Comparison of ENCODE assay signal across 1 cellular context in genomic region chr7:80883188-80884025, GRCh38.
TF ChIP-seq lines count a peak whose summit lies in the region.

No MANE protein-coding gene starts in this region.

TF ChIP-seq in HEK293, 187 proteins besides CTCF, POLR2A, EP300 and RAD21 (continued from another document):
- TF ChIP-seq PRDM10 (tag by site-specific recombination; IDR thresholded peaks at IDR 0.05): peak; percentile 39; the same call in 1 of the 2 replicates
- no peak for TF ChIP-seq ZBTB1 (tag by site-specific recombination; IDR thresholded peaks at IDR 0.05)
- TF ChIP-seq ZNF768 (tag by site-specific recombination; IDR thresholded peaks at IDR 0.05): no peak
- TF ChIP-seq ZNF560 (tag by site-specific recombination; IDR thresholded peaks at IDR 0.05; ENCODE audit: borderline replicate concordance): no peak
- TF ChIP-seq SCRT2 (tag by site-specific recombination; IDR thresholded peaks at IDR 0.05): peak; percentile 74
- no peak for TF ChIP-seq ZNF112 (tag by site-specific recombination; IDR thresholded peaks at IDR 0.05)
- TF ChIP-seq OVOL3 (tag by site-specific recombination; IDR thresholded peaks at IDR 0.05): no peak; the same call in 1 of the 2 replicates
- no peak for TF ChIP-seq ZNF792 (tag by site-specific recombination; IDR thresholded peaks at IDR 0.05)
- peak; percentile 74; the same call in 1 of the 2 replicates for TF ChIP-seq ZNF10 (tag by site-specific recombination; IDR thresholded peaks at IDR 0.05)
- TF ChIP-seq ZBTB6 (tag by site-specific recombination; IDR thresholded peaks at IDR 0.05): no peak
- TF ChIP-seq ZIC2 (tag by site-specific recombination; IDR thresholded peaks at IDR 0.05): no peak
- TF ChIP-seq BCL11A (tag by site-specific recombination; IDR thresholded peaks at IDR 0.05; ENCODE audit: low read depth): peak; percentile 88
- TF ChIP-seq ZNF558 (tag by site-specific recombination; IDR thresholded peaks at IDR 0.05): peak; percentile 68; the same call in 1 of the 2 replicates
- peak; percentile 58 for TF ChIP-seq ATF2 (tag by site-specific recombination; IDR thresholded peaks at IDR 0.05; ENCODE audit: low read depth)
- TF ChIP-seq ZNF777 (tag by site-specific recombination; IDR thresholded peaks at IDR 0.05; ENCODE audit: borderline replicate concordance): no peak
- no peak for TF ChIP-seq ZNF48 (tag by site-specific recombination; IDR thresholded peaks at IDR 0.05)
- no peak for TF ChIP-seq ZNF114 (tag by site-specific recombination; IDR thresholded peaks at IDR 0.05)
- no peak for TF ChIP-seq KLF1 (tag by site-specific recombination; IDR thresholded peaks at IDR 0.05)
- no peak for TF ChIP-seq ZNF513 (tag by site-specific recombination; IDR thresholded peaks at IDR 0.05)
- no peak for TF ChIP-seq ZNF37A (tag by site-specific recombination; IDR thresholded peaks at IDR 0.05)
- TF ChIP-seq ZNF658 (tag by site-specific recombination; IDR thresholded peaks at IDR 0.05): no peak
- TF ChIP-seq ZNF302 (tag by site-specific recombination; IDR thresholded peaks at IDR 0.05; ENCODE audit: low read depth): no peak
- TF ChIP-seq ZNF274 (IDR thresholded peaks at IDR 0.05; ENCODE audit: low read length): no peak
- TF ChIP-seq ZNF274 (tag by site-specific recombination; IDR thresholded peaks at IDR 0.05; ENCODE audit: borderline replicate concordance): no peak
- TF ChIP-seq ZNF24 (tag by site-specific recombination; IDR thresholded peaks at IDR 0.05): peak; percentile 98
- TF ChIP-seq HIC1 (tag by site-specific recombination; IDR thresholded peaks at IDR 0.05): peak; percentile 96
- no peak for TF ChIP-seq ZNF266 (tag by site-specific recombination; IDR thresholded peaks at IDR 0.05; ENCODE audit: low read depth)
- no peak for TF ChIP-seq AEBP2 (tag by site-specific recombination; IDR thresholded peaks at IDR 0.05; ENCODE audit: borderline replicate concordance)
- TF ChIP-seq PBX3 (CRISPR knock-in tag; IDR thresholded peaks at IDR 0.05): no peak
- TF ChIP-seq PRDM4 (tag by site-specific recombination; IDR thresholded peaks at IDR 0.05): peak; percentile 70
- no peak for TF ChIP-seq ZBTB7A (tag by site-specific recombination; IDR thresholded peaks at IDR 0.05; ENCODE audit: low read depth)
- TF ChIP-seq ZNF629 (tag by site-specific recombination; IDR thresholded peaks at IDR 0.05): peak; percentile 96
- TF ChIP-seq ZSCAN16 (tag by site-specific recombination; IDR thresholded peaks at IDR 0.05): no peak
- TF ChIP-seq KLF7 (tag by site-specific recombination; IDR thresholded peaks at IDR 0.05; ENCODE audit: borderline replicate concordance): 0 out of 2 replicates have a peak, but pooled peaks have one; percentile 24
- TF ChIP-seq RBAK (tag by site-specific recombination; IDR thresholded peaks at IDR 0.05): no peak
- TF ChIP-seq ZNF184 (tag by site-specific recombination; IDR thresholded peaks at IDR 0.05): 0 out of 2 replicates have a peak, but pooled peaks have one; percentile 64
- no peak for TF ChIP-seq BCL11B (tag by site-specific recombination; IDR thresholded peaks at IDR 0.05; ENCODE audit: low read depth)
- no peak for TF ChIP-seq ZNF791 (tag by site-specific recombination; IDR thresholded peaks at IDR 0.05)
- peak; percentile 97 for TF ChIP-seq TSHZ1 (tag by site-specific recombination; IDR thresholded peaks at IDR 0.05; ENCODE audit: borderline replicate concordance)
